7 cellular contexts compared by ENCODE assay signal in the genomic region with DNA sequence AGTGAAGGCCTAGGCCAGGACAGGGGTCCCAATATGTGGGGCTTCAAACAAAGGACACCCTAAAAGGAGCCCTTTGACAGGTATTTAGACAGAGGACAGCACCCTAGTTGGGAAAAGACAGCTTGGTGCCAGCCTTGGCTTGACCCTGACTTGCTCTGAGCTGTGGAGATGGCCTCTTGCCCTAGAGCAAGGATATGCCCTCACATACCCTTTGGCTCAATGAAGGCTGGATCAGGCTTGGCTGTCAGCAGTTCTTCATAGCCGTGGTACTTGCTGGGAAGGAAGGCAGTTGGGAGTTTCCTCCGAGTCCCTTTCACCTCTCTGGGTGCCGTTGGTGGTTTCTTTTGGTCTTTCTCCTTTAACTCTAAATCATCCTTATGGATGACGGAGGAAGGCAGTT.
"Had no signal": no experiment of that assay in that cellular context is flagged by ENCODE, and none has a peak within 500 bp of the region (broad histone marks: within the 10 kb centered on the region; RNA-seq: fewer than 3 reads in every experiment).

No MANE protein-coding gene starts in this region.

- H3K4me3 ChIP-seq: GM23338 had no signal

- DNase-seq: H9, HCEC 1CT, IMR-90 had no signal

- FAIRE-seq: H1, H54, HTR-8/SVneo had no signal

- ATAC-seq: GM23338 had no signal
